In the genomic region with DNA sequence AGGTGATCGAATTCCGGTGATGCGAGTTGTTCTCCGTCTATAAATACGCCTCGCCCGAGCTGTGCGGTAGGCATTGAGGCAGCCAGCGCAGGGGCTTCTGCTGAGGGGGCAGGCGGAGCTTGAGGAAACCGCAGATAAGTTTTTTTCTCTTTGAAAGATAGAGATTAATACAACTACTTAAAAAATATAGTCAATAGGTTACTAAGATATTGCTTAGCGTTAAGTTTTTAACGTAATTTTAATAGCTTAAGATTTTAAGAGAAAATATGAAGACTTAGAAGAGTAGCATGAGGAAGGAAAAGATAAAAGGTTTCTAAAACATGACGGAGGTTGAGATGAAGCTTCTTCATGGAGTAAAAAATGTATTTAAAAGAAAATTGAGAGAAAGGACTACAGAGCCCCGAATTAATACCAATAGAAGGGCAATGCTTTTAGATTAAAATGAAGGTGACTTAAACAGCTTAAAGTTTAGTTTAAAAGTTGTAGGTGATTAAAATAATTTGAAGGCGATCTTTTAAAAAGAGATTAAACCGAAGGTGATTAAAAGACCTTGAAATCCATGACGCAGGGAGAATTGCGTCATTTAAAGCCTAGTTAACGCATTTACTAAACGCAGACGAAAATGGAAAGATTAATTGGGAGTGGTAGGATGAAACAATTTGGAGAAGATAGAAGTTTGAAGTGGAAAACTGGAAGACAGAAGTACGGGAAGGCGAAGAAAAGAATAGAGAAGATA, we compare ENCODE assay signal across 1 cellular context.
TF ChIP-seq lines count a peak whose summit lies in the region.

A gene (plus strand): TSS at position 69 of the 736 bp plus-strand sequence.

TF ChIP-seq in GM12878, 131 proteins besides CTCF, POLR2A, EP300 and RAD21 (continued from another document):
- TF ChIP-seq FOXM1 (IDR thresholded peaks at IDR 0.05; ENCODE audit: low read depth, low read length) = no peak
- TF ChIP-seq EZH2 (IDR thresholded peaks at IDR 0.05; ENCODE audit: borderline replicate concordance, control insufficient read depth, low read depth, low read length) = no peak
- TF ChIP-seq ZSCAN29 (IDR thresholded peaks at IDR 0.05) = peak; percentile 45; the same call in 1 of the 2 replicates
- no peak for TF ChIP-seq SREBF2 (IDR thresholded peaks at IDR 0.05; ENCODE audit: low read length)
- TF ChIP-seq MTA3 (IDR thresholded peaks at IDR 0.05; ENCODE audit: borderline replicate concordance, low read length) = no peak
- no peak for TF ChIP-seq SREBF1 (IDR thresholded peaks at IDR 0.05; ENCODE audit: low read length)
- TF ChIP-seq, protein P1, sequence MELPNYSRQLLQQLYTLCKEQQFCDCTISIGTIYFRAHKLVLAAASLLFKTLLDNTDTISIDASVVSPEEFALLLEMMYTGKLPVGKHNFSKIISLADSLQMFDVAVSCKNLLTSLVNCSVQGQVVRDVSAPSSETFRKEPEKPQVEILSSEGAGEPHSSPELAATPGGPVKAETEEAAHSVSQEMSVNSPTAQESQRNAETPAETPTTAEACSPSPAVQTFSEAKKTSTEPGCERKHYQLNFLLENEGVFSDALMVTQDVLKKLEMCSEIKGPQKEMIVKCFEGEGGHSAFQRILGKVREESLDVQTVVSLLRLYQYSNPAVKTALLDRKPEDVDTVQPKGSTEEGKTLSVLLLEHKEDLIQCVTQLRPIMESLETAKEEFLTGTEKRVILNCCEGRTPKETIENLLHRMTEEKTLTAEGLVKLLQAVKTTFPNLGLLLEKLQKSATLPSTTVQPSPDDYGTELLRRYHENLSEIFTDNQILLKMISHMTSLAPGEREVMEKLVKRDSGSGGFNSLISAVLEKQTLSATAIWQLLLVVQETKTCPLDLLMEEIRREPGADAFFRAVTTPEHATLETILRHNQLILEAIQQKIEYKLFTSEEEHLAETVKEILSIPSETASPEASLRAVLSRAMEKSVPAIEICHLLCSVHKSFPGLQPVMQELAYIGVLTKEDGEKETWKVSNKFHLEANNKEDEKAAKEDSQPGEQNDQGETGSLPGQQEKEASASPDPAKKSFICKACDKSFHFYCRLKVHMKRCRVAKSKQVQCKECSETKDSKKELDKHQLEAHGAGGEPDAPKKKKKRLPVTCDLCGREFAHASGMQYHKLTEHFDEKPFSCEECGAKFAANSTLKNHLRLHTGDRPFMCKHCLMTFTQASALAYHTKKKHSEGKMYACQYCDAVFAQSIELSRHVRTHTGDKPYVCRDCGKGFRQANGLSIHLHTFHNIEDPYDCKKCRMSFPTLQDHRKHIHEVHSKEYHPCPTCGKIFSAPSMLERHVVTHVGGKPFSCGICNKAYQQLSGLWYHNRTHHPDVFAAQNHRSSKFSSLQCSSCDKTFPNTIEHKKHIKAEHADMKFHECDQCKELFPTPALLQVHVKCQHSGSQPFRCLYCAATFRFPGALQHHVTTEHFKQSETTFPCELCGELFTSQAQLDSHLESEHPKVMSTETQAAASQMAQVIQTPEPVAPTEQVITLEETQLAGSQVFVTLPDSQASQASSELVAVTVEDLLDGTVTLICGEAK (IDR thresholded peaks at IDR 0.05; ENCODE audit: borderline replicate concordance) = no peak; the same call in 1 of the 2 replicates
- peak; percentile 83; the same call in 1 of the 2 replicates for TF ChIP-seq ESRRA (IDR thresholded peaks at IDR 0.05; ENCODE audit: low read length)
- TF ChIP-seq, protein P2, sequence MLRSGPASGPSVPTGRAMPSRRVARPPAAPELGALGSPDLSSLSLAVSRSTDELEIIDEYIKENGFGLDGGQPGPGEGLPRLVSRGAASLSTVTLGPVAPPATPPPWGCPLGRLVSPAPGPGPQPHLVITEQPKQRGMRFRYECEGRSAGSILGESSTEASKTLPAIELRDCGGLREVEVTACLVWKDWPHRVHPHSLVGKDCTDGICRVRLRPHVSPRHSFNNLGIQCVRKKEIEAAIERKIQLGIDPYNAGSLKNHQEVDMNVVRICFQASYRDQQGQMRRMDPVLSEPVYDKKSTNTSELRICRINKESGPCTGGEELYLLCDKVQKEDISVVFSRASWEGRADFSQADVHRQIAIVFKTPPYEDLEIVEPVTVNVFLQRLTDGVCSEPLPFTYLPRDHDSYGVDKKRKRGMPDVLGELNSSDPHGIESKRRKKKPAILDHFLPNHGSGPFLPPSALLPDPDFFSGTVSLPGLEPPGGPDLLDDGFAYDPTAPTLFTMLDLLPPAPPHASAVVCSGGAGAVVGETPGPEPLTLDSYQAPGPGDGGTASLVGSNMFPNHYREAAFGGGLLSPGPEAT (IDR thresholded peaks at IDR 0.05; ENCODE audit: low read depth) = peak; percentile 63
- no peak for TF ChIP-seq RFX5 (IDR thresholded peaks at IDR 0.05; ENCODE audit: low read depth, low read length)
- TF ChIP-seq BACH1 (IDR thresholded peaks at IDR 0.05; ENCODE audit: borderline replicate concordance) = peak; percentile 99
- no peak for TF ChIP-seq CBX5 (IDR thresholded peaks at IDR 0.05; ENCODE audit: low read depth)
- TF ChIP-seq NFXL1 (IDR thresholded peaks at IDR 0.05; ENCODE audit: borderline replicate concordance) = no peak
- TF ChIP-seq SIX5 (IDR thresholded peaks at IDR 0.05; ENCODE audit: low read depth, low read length, severe bottlenecking) = no peak
- TF ChIP-seq ATF7 (IDR thresholded peaks at IDR 0.05; ENCODE audit: low read depth) = peak; percentile 1; the same call in 1 of the 2 replicates
- TF ChIP-seq, protein P3, sequence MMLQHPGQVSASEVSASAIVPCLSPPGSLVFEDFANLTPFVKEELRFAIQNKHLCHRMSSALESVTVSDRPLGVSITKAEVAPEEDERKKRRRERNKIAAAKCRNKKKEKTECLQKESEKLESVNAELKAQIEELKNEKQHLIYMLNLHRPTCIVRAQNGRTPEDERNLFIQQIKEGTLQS (IDR thresholded peaks at IDR 0.05; ENCODE audit: borderline replicate concordance, extremely low read depth, low read depth, low read length) = no peak
- TF ChIP-seq KAT2A (conservative IDR thresholded peaks at IDR 0.05; ENCODE audit: control insufficient read depth, low read depth, low read length) = no peak; the same call in 1 of the 2 replicates
- peak; percentile 97 for TF ChIP-seq STAT1 (conservative IDR thresholded peaks at IDR 0.05)
- peak; percentile 77; the same call in 1 of the 2 replicates for TF ChIP-seq MYB (IDR thresholded peaks at IDR 0.05; ENCODE audit: borderline replicate concordance, low read depth, low read length)
- no peak for TF ChIP-seq NR2C2 (IDR thresholded peaks at IDR 0.05; ENCODE audit: borderline replicate concordance, control insufficient read depth, insufficient read length, low read depth)
- TF ChIP-seq SMC3 (IDR thresholded peaks at IDR 0.05; ENCODE audit: borderline replicate concordance, low read length) = peak; percentile 5; the same call in 1 of the 2 replicates
- TF ChIP-seq PAX5 (IDR thresholded peaks at IDR 0.05; ENCODE audit: borderline replicate concordance, low read depth, low read length) = peak; percentile 81; the same call in 1 of the 2 replicates
- TF ChIP-seq KLF5 (IDR thresholded peaks at IDR 0.05; ENCODE audit: partially characterized antibody) = peak; percentile 94
- peak; percentile 98 for TF ChIP-seq TCF3 (IDR thresholded peaks at IDR 0.05; ENCODE audit: borderline replicate concordance, insufficient read depth, low read depth, low read length)
- no peak for TF ChIP-seq HDGF (IDR thresholded peaks at IDR 0.05)
- no peak for TF ChIP-seq SUPT20H (IDR thresholded peaks at IDR 0.05; ENCODE audit: borderline replicate concordance, control insufficient read depth, low read depth, low read length)
- TF ChIP-seq DPF2 (IDR thresholded peaks at IDR 0.05) = 0 out of 2 replicates have a peak, but pooled peaks have one; percentile 13
- no peak for TF ChIP-seq KDM1A (IDR thresholded peaks at IDR 0.05; ENCODE audit: borderline replicate concordance)
- no peak for TF ChIP-seq NR2C1 (IDR thresholded peaks at IDR 0.05)
- TF ChIP-seq, protein P4, sequence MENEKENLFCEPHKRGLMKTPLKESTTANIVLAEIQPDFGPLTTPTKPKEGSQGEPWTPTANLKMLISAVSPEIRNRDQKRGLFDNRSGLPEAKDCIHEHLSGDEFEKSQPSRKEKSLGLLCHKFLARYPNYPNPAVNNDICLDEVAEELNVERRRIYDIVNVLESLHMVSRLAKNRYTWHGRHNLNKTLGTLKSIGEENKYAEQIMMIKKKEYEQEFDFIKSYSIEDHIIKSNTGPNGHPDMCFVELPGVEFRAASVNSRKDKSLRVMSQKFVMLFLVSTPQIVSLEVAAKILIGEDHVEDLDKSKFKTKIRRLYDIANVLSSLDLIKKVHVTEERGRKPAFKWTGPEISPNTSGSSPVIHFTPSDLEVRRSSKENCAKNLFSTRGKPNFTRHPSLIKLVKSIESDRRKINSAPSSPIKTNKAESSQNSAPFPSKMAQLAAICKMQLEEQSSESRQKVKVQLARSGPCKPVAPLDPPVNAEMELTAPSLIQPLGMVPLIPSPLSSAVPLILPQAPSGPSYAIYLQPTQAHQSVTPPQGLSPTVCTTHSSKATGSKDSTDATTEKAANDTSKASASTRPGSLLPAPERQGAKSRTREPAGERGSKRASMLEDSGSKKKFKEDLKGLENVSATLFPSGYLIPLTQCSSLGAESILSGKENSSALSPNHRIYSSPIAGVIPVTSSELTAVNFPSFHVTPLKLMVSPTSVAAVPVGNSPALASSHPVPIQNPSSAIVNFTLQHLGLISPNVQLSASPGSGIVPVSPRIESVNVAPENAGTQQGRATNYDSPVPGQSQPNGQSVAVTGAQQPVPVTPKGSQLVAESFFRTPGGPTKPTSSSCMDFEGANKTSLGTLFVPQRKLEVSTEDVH (IDR thresholded peaks at IDR 0.05; ENCODE audit: low read depth, partially characterized antibody) = no peak
